1 cellular context compared by ENCODE assay signal in genomic region chr15:60520041-60520824, GRCh38.
TF ChIP-seq lines count a peak whose summit lies in the region.

No MANE protein-coding gene starts in this region.

TF ChIP-seq in K562, 482 proteins besides CTCF, POLR2A, EP300 and RAD21 (continued from another document):
- TF ChIP-seq ELK1 (CRISPR knock-in tag; IDR thresholded peaks at IDR 0.05): no peak
- no peak for TF ChIP-seq ATF4 (CRISPR knock-in tag; IDR thresholded peaks at IDR 0.05)
- TF ChIP-seq ARID4B (CRISPR knock-in tag; IDR thresholded peaks at IDR 0.05): no peak
- TF ChIP-seq TCFL5 (CRISPR knock-in tag; conservative IDR thresholded peaks at IDR 0.05): no peak
- TF ChIP-seq ZNF140 (CRISPR knock-in tag; IDR thresholded peaks at IDR 0.05): no peak
- TF ChIP-seq SIRT6 (IDR thresholded peaks at IDR 0.05; ENCODE audit: low read depth, low read length): no peak
- TF ChIP-seq GABPB1 (CRISPR knock-in tag; IDR thresholded peaks at IDR 0.05): no peak
- no peak for TF ChIP-seq ERF (CRISPR knock-in tag; IDR thresholded peaks at IDR 0.05)
- TF ChIP-seq XRCC5 (IDR thresholded peaks at IDR 0.05; ENCODE audit: low read depth, low read length): no peak
- no peak for TF ChIP-seq CHD2 (IDR thresholded peaks at IDR 0.05; ENCODE audit: low read depth, low read length)
- no peak for TF ChIP-seq NRF1 (conservative IDR thresholded peaks at IDR 0.05 in 1 of 2, IDR thresholded peaks at IDR 0.05 in 1 of 2)
- no peak for TF ChIP-seq GTF3C2 (IDR thresholded peaks at IDR 0.05; ENCODE audit: borderline replicate concordance, extremely low read depth, insufficient read length)
TF ChIP-seq in K562: peak in this region for 0.
